Comparison of ENCODE assay signal across 10 cellular contexts in genomic region chr1:24963943-24964677, GRCh38. TPM values are rescaled to one million over a fixed set of nuclear protein-coding genes. Genes with fewer than 3 reads are reported as not detected.
DNase-seq lines count a peak whose midpoint lies in the region; ATAC-seq and TF ChIP-seq lines count a peak whose summit lies in the region.
"Had no signal": no experiment of that assay in that cellular context is flagged by ENCODE, and none has a peak within 500 bp of the region (broad histone marks: within the 10 kb centered on the region; RNA-seq: fewer than 3 reads in every experiment).

No MANE protein-coding gene starts in this region.

- no peak for ATAC-seq in IMR-90 (ENCODE audit: low read depth)
- no peak for ATAC-seq in activated naive CD8-positive, alpha-beta T cell treated with anti-CD3 and anti-CD28 coated beads, Interleukin-2, amount 10 ng/mL, durations not matched to agents 7 days and 5 days (ENCODE audit: low read depth)
- no peak for ATAC-seq in natural killer cell treated with Interleukin-12 subunit alpha and Interleukin-12 subunit beta and Interleukin-15 and Interleukin-18, amount 100 ng/mL, for 72 hours
- no peak for ATAC-seq in HG03354 (IDR thresholded peaks at IDR 0.05; ENCODE audit: poor library complexity, severe bottlenecking, unreplicated experiment)

- 83% methylated on average over 1 of the region's 23 CpGs; no CpG with 5 or more reads in 1 of the 2 experiments for WGBS in IMR-90 (ENCODE audit: extremely low coverage in 2 of 2, insufficient read length in 1 of 2), 2 experiments

- H3K36me3 Mint-ChIP-seq in CD4-positive, alpha-beta memory T cell: peaks cover 0 to 4% of the 10 kb centered on the region in 2 donors
- peaks cover 51% of the 10 kb centered on the region for H3K36me3 Mint-ChIP-seq in activated naive CD8-positive, alpha-beta T cell treated with anti-CD3 and anti-CD28 coated beads, Interleukin-2, amount 10 ng/mL, durations not matched to agents 7 days and 5 days
- peaks cover 10% of the 10 kb centered on the region for H3K36me3 Mint-ChIP-seq in natural killer cell treated with Interleukin-12 subunit alpha and Interleukin-12 subunit beta and Interleukin-15 and Interleukin-18, amount 100 ng/mL, for 72 hours

- H3K9ac ChIP-seq in IMR-90 (ENCODE audit: low read depth, low read length): no peak overlapping the region

- DNase-seq in CD4-positive, alpha-beta memory T cell: no peak
- DNase-seq in IMR-90 (no peak), DMS153 treated with DMSO at 0.1 percent for 48 hours (lab: John Stamatoyannopoulos, UW; ENCODE audit: unreplicated experiment) (no peak), NCI-H1436 (lab: John Stamatoyannopoulos, UW) (no peak), NCI-H748 (lab: John Stamatoyannopoulos, UW; ENCODE audit: unreplicated experiment) (no peak)
- DNase-seq in activated naive CD8-positive, alpha-beta T cell treated with anti-CD3 and anti-CD28 coated beads, Interleukin-2, amount 10 ng/mL, durations not matched to agents 7 days and 5 days: no peak
- DNase-seq in natural killer cell treated with Interleukin-12 subunit alpha and Interleukin-12 subunit beta and Interleukin-15 and Interleukin-18, amount 100 ng/mL, for 72 hours (ENCODE audit: low spot score): no peak
- DNase-seq: NCI-H2227 treated with DMSO at 0.1 percent for 48 hours had no signal

- no peak for TF ChIP-seq CTCF in IMR-90 (conservative IDR thresholded peaks at IDR 0.05; ENCODE audit: low read depth, low read length)

- H2BK5ac ChIP-seq in IMR-90 (ENCODE audit: low read depth, low read length, poor library complexity, severe bottlenecking): no peak overlapping the region

- peaks cover 45% of the 10 kb centered on the region for H3K4me1 ChIP-seq in CD4-positive, alpha-beta memory T cell (ENCODE audit: insufficient read depth, low read length)
- H3K4me1 ChIP-seq in IMR-90 (ENCODE audit: control insufficient read depth, insufficient read depth, low read length): no peaks in the 10 kb centered on the region; the same call in 1 of the 2 replicates

- no peaks in the 10 kb centered on the region for H4K20me1 ChIP-seq in IMR-90 (ENCODE audit: insufficient read depth, low read length)

- H2BK15ac ChIP-seq in IMR-90 (ENCODE audit: low read depth, low read length): 0 out of 3 replicates have a peak overlapping the region, but pooled peaks have one; percentile 11

- peaks cover 4% of the 10 kb centered on the region; the same call in 1 of the 2 replicates for H3K9me1 ChIP-seq in IMR-90 (ENCODE audit: insufficient read depth, low read length)

- H3K27ac Mint-ChIP-seq in CD4-positive, alpha-beta memory T cell: peak overlapping the region; percentile 89 to 100 (median 96)
- peak overlapping the region; percentile 97 for H3K27ac Mint-ChIP-seq in activated naive CD8-positive, alpha-beta T cell treated with anti-CD3 and anti-CD28 coated beads, Interleukin-2, amount 10 ng/mL, durations not matched to agents 7 days and 5 days
- H3K27ac Mint-ChIP-seq in natural killer cell treated with Interleukin-12 subunit alpha and Interleukin-12 subunit beta and Interleukin-15 and Interleukin-18, amount 100 ng/mL, for 72 hours: peak overlapping the region; percentile 95 to 98

- dilution Hi-C loops in IMR-90 (cut with HindIII; ENCODE audit: low sequenced_read_pairs, unreplicated experiment): no loop called here

- H2BK20ac ChIP-seq in IMR-90 (ENCODE audit: low read depth, low read length): peak overlapping the region; percentile 62

- no peak overlapping the region; a peak in 1 of 4 replicates for H4K8ac ChIP-seq in IMR-90 (ENCODE audit: low read depth in 2 of 2, low read length in 2 of 2)

- H2AK5ac ChIP-seq in IMR-90 (ENCODE audit: low read depth, low read length): peak overlapping the region; percentile 69; the same call in 1 of the 2 replicates

- no peaks in the 10 kb centered on the region for H3K36me3 ChIP-seq in CD4-positive, alpha-beta memory T cell (ENCODE audit: insufficient read depth, low read length)
- no peaks in the 10 kb centered on the region for H3K36me3 ChIP-seq in IMR-90 (ENCODE audit: control insufficient read depth, insufficient read depth, low read length)

- H3K27me3 Mint-ChIP-seq in CD4-positive, alpha-beta memory T cell: peaks cover 0 to 2% of the 10 kb centered on the region in 2 donors
- no peaks in the 10 kb centered on the region for H3K27me3 Mint-ChIP-seq in activated naive CD8-positive, alpha-beta T cell treated with anti-CD3 and anti-CD28 coated beads, Interleukin-2, amount 10 ng/mL, durations not matched to agents 7 days and 5 days
- H3K27me3 Mint-ChIP-seq in natural killer cell treated with Interleukin-12 subunit alpha and Interleukin-12 subunit beta and Interleukin-15 and Interleukin-18, amount 100 ng/mL, for 72 hours: peaks cover 0 to 3% of the 10 kb centered on the region in 2 donors

- H3K4me3 Mint-ChIP-seq in CD4-positive, alpha-beta memory T cell: peak overlapping the region; percentile 69 to 91 (median 84)
- H3K4me3 Mint-ChIP-seq in activated naive CD8-positive, alpha-beta T cell treated with anti-CD3 and anti-CD28 coated beads, Interleukin-2, amount 10 ng/mL, durations not matched to agents 7 days and 5 days: peak overlapping the region; percentile 87
- H3K4me3 Mint-ChIP-seq in natural killer cell treated with Interleukin-12 subunit alpha and Interleukin-12 subunit beta and Interleukin-15 and Interleukin-18, amount 100 ng/mL, for 72 hours: peak overlapping the region; percentile 96

- peak overlapping the region; percentile 70 for H2BK120ac ChIP-seq in IMR-90 (ENCODE audit: low read depth, low read length)

- peak overlapping the region; percentile 4 for H2AFZ ChIP-seq in IMR-90 (replicated peaks; ENCODE audit: low read length, poor library complexity)

- H3K4me2 ChIP-seq in IMR-90 (ENCODE audit: low read depth, low read length): no peak overlapping the region

- intact Hi-C loops in CD4-positive, alpha-beta memory T cell (cut with micrococcal nuclease): loop anchor here (1.0 kb wide), 1 partner anchor 73 kb away; no protein-coding TSS in a partner anchor
- intact Hi-C loops in IMR-90 (cut with micrococcal nuclease): no loop called here

- H3K9me3 ChIP-seq in CD4-positive, alpha-beta memory T cell (ENCODE audit: control insufficient read depth in 1 of 2, low read length in 2 of 2): no peaks in the 10 kb centered on the region
- no peaks in the 10 kb centered on the region for H3K9me3 ChIP-seq in IMR-90 (ENCODE audit: control insufficient read depth, insufficient read depth, low read length)

- peak overlapping the region; percentile 43; the same call in 1 of the 2 replicates for H3K4ac ChIP-seq in IMR-90 (ENCODE audit: low read depth, low read length)

- H3K27ac ChIP-seq in CD4-positive, alpha-beta memory T cell (ENCODE audit: low read depth, low read length): peak overlapping the region; percentile 69
- H3K27ac ChIP-seq in IMR-90 (ENCODE audit: insufficient read depth, low read length): no peak overlapping the region

- no peak overlapping the region for H3K56ac ChIP-seq in IMR-90 (ENCODE audit: extremely low read depth, insufficient read depth, low read length)

- H3K9me3 Mint-ChIP-seq in CD4-positive, alpha-beta memory T cell: no peaks in the 10 kb centered on the region
- no peaks in the 10 kb centered on the region for H3K9me3 Mint-ChIP-seq in activated naive CD8-positive, alpha-beta T cell treated with anti-CD3 and anti-CD28 coated beads, Interleukin-2, amount 10 ng/mL, durations not matched to agents 7 days and 5 days
- H3K9me3 Mint-ChIP-seq in natural killer cell treated with Interleukin-12 subunit alpha and Interleukin-12 subunit beta and Interleukin-15 and Interleukin-18, amount 100 ng/mL, for 72 hours: no peaks in the 10 kb centered on the region

- no TSS peak for BruUV-seq in IMR-90 (replicated peaks; lab: Mats Ljungman, UMichigan)

- POLR2A ChIA-PET in CD4-positive, alpha-beta memory T cell (lab: Charles Lee; ENCODE audit: partially characterized antibody): interaction anchor here (0.9 to 6.2 kb wide), 18 partner anchors 9 to 73 kb away, joined by 3 to 98 read pairs (median 8); partner anchors contain the start of gene RUNX3
- POLR2A ChIA-PET in IMR-90 (lab: Charles Lee; ENCODE audit: unreplicated experiment): no interaction called here
- POLR2A ChIA-PET in activated naive CD8-positive, alpha-beta T cell treated with anti-CD3 and anti-CD28 coated beads, Interleukin-2, amount 10 ng/mL, durations not matched to agents 7 days and 5 days (lab: Charles Lee): interaction anchor here (0.5 to 9.9 kb wide), 24 partner anchors 8 to 1433 kb away, joined by 3 to 266 read pairs (median 5); partner anchors contain the start of genes E2F2, RSRP1 and RUNX3

- no peak overlapping the region for H3K14ac ChIP-seq in IMR-90 (replicated peaks; ENCODE audit: low read depth, low read length)

- peak overlapping the region in 1 of 2 donors; percentile 46 for H3K4me3 ChIP-seq in CD4-positive, alpha-beta memory T cell (ENCODE audit: low read length in 2 of 2)
- H3K4me3 ChIP-seq in IMR-90 (ENCODE audit: insufficient read depth, low read depth, low read length): no peak overlapping the region

- H4K5ac ChIP-seq in IMR-90 (ENCODE audit: low read depth, low read length): no peak overlapping the region

- CTCF ChIA-PET in CD4-positive, alpha-beta memory T cell (lab: Charles Lee; ENCODE audit: partially characterized antibody): interaction anchor here (0.6 to 11.9 kb wide), 26 partner anchors 12 to 138 kb away, joined by 3 to 155 read pairs (median 5); partner anchors contain the start of gene RUNX3
- CTCF ChIA-PET in IMR-90 (lab: Yijun Ruan, JAX): no interaction called here

- no peaks in the 10 kb centered on the region for H3K27me3 ChIP-seq in CD4-positive, alpha-beta memory T cell (ENCODE audit: insufficient read depth, low read length)
- H3K27me3 ChIP-seq in IMR-90 (ENCODE audit: control insufficient read depth, insufficient read depth, low read length): peaks cover 14% of the 10 kb centered on the region; the same call in 1 of the 2 replicates

- peak overlapping the region; percentile 9; the same call in 1 of the 2 replicates for H4K91ac ChIP-seq in IMR-90 (ENCODE audit: insufficient read depth, low read depth, low read length)

- H2AK9ac ChIP-seq in IMR-90 (replicated peaks; ENCODE audit: low read depth, low read length, poor library complexity): peak overlapping the region; percentile 47

- H3K79me1 ChIP-seq in IMR-90 (ENCODE audit: low read depth in 1 of 2, low read length in 2 of 2): no peaks in the 10 kb centered on the region

- H3K18ac ChIP-seq in IMR-90 (ENCODE audit: low read depth, low read length): no peak overlapping the region

- in situ Hi-C loops in IMR-90 (cut with MboI; ENCODE audit: low sequenced_read_pairs): no loop called here

- TF ChIP-seq RAD21 in IMR-90 (IDR thresholded peaks at IDR 0.05; ENCODE audit: low read length): no peak

- H3K23ac ChIP-seq in IMR-90 (ENCODE audit: low read depth, low read length): no peak overlapping the region

- no peak for TF ChIP-seq POLR2A in IMR-90 (IDR thresholded peaks at IDR 0.05; ENCODE audit: low read depth, low read length)

- H3K4me1 Mint-ChIP-seq in CD4-positive, alpha-beta memory T cell: peaks cover 16 to 77% (median 39%) of the 10 kb centered on the region in 4 donors
- peaks cover 59% of the 10 kb centered on the region for H3K4me1 Mint-ChIP-seq in activated naive CD8-positive, alpha-beta T cell treated with anti-CD3 and anti-CD28 coated beads, Interleukin-2, amount 10 ng/mL, durations not matched to agents 7 days and 5 days
- peaks cover 69 to 72% of the 10 kb centered on the region in 2 donors for H3K4me1 Mint-ChIP-seq in natural killer cell treated with Interleukin-12 subunit alpha and Interleukin-12 subunit beta and Interleukin-15 and Interleukin-18, amount 100 ng/mL, for 72 hours (ENCODE audit: low read depth in 2 of 2)

RNA-seq across cellular contexts. Expression of gene RUNX3, which starts 34.0 kb away (rescaled TPM):
- 100 to 1,000 TPM; 105 to 112 TPM for total RNA-seq in CD4-positive, alpha-beta memory T cell
- 10 to 100 TPM; 12.5 to 50.8 TPM for polyA plus RNA-seq in CD4-positive, alpha-beta memory T cell
- not detected in 2 replicates for total RNA-seq in IMR-90 (2012; rRNA removed)
- polyA plus RNA-seq in IMR-90 (2012; rRNA removed): 0.07 TPM in 2 replicates
- polyA plus RNA-seq in IMR-90 (2012; cell fraction: cytosol; rRNA removed): 0.01 and 0.04 TPM in 2 replicates
- polyA plus RNA-seq in IMR-90 (2012; cell fraction: nucleus; rRNA removed; ENCODE audit: low replicate concordance): 0.02 TPM in 1 of 2 replicates, not detected in the other
- 100 to 1,000 TPM; 172 TPM for total RNA-seq in activated naive CD8-positive, alpha-beta T cell treated with anti-CD3 and anti-CD28 coated beads, Interleukin-2, amount 10 ng/mL, durations not matched to agents 7 days and 5 days
- 100 to 1,000 TPM; 177 to 186 TPM for total RNA-seq in natural killer cell treated with Interleukin-12 subunit alpha and Interleukin-12 subunit beta and Interleukin-15 and Interleukin-18, amount 100 ng/mL, for 72 hours
- polyA plus RNA-seq: neural cell had no signal

Comparison
In these comparisons a context has a peak if more than half of its experiments do, and no peak if none do; other contexts are left out.
1. RNA of gene RUNX3, which starts 34.0 kb away (total RNA-seq): 177 to 186 TPM in natural killer cell treated with Interleukin-12 subunit alpha and Interleukin-12 subunit beta and Interleukin-15 and Interleukin-18, amount 100 ng/mL, for 72 hours, 172 TPM in activated naive CD8-positive, alpha-beta T cell treated with anti-CD3 and anti-CD28 coated beads, Interleukin-2, amount 10 ng/mL, durations not matched to agents 7 days and 5 days and 105 to 112 TPM in CD4-positive, alpha-beta memory T cell; not detected in IMR-90; every median in the first group is over 100 times any median in the second.
2. Peak in every context shown above with its lines, with median percentiles within 50 percentile points of each other: H3K27ac Mint-ChIP-seq and H3K4me3 Mint-ChIP-seq.